In the genomic region with DNA sequence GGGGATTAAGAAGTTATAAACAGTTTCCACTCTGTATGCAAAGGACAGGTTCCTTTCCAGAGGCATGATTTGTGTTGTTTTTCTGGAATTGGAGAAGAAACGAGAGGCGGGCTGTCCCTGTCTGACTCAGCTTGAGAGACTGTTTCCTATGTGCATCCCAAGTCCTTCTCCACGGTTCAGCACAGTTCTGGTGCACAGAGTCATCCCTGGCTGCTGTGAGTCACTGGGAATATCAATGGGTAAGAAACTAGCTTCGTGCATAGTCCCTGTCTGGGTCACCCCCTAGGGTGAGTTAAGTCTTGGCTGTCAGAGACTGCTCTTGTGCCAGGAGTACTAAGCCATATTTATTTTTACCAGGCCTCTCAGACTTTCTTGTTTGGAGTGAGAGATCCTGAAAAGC, we compare ENCODE assay signal across 10 cellular contexts. TPM values are rescaled to one million over a fixed set of nuclear protein-coding genes. Genes with fewer than 3 reads are reported as not detected.
DNase-seq lines count a peak whose midpoint lies in the region; ATAC-seq and TF ChIP-seq lines count a peak whose summit lies in the region.
"Had no signal": no experiment of that assay in that cellular context is flagged by ENCODE, and none has a peak within 500 bp of the region (broad histone marks: within the 10 kb centered on the region; RNA-seq: fewer than 3 reads in every experiment).

No MANE protein-coding gene starts in this region.

- H3K27me3 ChIP-seq in A673 (replicated peaks; ENCODE audit: insufficient read depth, low read depth, low read length, poor library complexity) (no peaks in the 10 kb centered on the region), esophagus muscularis mucosa (peaks cover 0 to 10% (median 0%) of the 10 kb centered on the region in 4 donors)

- ATAC-seq in GM18868 (IDR thresholded peaks at IDR 0.05; ENCODE audit: unreplicated experiment), result no peak
- ATAC-seq: activated T-cell treated with anti-CD3 and anti-CD28 coated beads, Interleukin-2, amount 50 U/mL, for 4 hours had no signal

- H3K4me1 ChIP-seq in A673 (ENCODE audit: insufficient read depth, low read length, poor library complexity, severe bottlenecking) (peaks cover 17% of the 10 kb centered on the region), esophagus muscularis mucosa (peaks cover 29 to 56% (median 53%) of the 10 kb centered on the region in 4 donors)

- no TSS peak for BruUV-seq in A673 (replicated peaks; lab: Mats Ljungman, UMichigan)

- TF ChIP-seq POLR2A in esophagus muscularis mucosa (IDR thresholded peaks at IDR 0.05; ENCODE audit: low read depth), result no peak

- TF ChIP-seq EP300 in esophagus muscularis mucosa (IDR thresholded peaks at IDR 0.05), result no peak

- H3K36me3 ChIP-seq in A673 (ENCODE audit: insufficient read depth, low read length, poor library complexity, severe bottlenecking), result no peaks in the 10 kb centered on the region
- no peaks in the 10 kb centered on the region for H3K36me3 ChIP-seq in esophagus muscularis mucosa
- H3K36me3 ChIP-seq: BLaER1 had no signal

- TF ChIP-seq CTCF in A673 (conservative IDR thresholded peaks at IDR 0.05; ENCODE audit: low read depth, low read length) (no peak), esophagus muscularis mucosa (IDR thresholded peaks at IDR 0.05) (no peak)

- CTCF ChIA-PET in A673 (lab: Charles Lee), result interaction anchor here (0.6 kb wide), 1 partner anchor 93 kb away, joined by 8 read pairs; no protein-coding TSS in a partner anchor

- H3K9me3 ChIP-seq in A673 (ENCODE audit: low read depth, low read length, poor library complexity, severe bottlenecking) (no peaks in the 10 kb centered on the region), esophagus muscularis mucosa (no peaks in the 10 kb centered on the region)
- H3K9me3 ChIP-seq: BLaER1 had no signal

- no peak overlapping the region for H3K4me3 ChIP-seq in A673 (ENCODE audit: low read depth, low read length, poor library complexity, severe bottlenecking)
- H3K4me3 ChIP-seq in esophagus muscularis mucosa, result no peak overlapping the region
- H3K4me3 ChIP-seq: BLaER1 had no signal

- POLR2A ChIA-PET in A673 (lab: Charles Lee; ENCODE audit: low non-redundant PET), result interaction anchor here (0.5 kb wide), 1 partner anchor 16 kb away, joined by 20 read pairs; no protein-coding TSS in a partner anchor

- intact Hi-C loops in A673 (cut with micrococcal nuclease; ENCODE audit: unreplicated experiment) (no loop called here), esophagus muscularis mucosa (cut with DNase I) (loop anchor here (5.0 kb wide), 1 partner anchor 82 kb away; no protein-coding TSS in a partner anchor)

- 9% methylated on average over 4 of the region's 4 CpGs for WGBS in esophagus muscularis mucosa

- DNase-seq in A673 (ENCODE audit: low spot score) (peak; percentile 55), NCI-H446 treated with DMSO at 0.1 percent for 48 hours (lab: John Stamatoyannopoulos, UW) (peak; percentile 86), esophagus muscularis mucosa (ENCODE audit: extremely low spot score) (no peak), myocyte (ENCODE audit: low read depth) (peak; percentile 90), MV-4-11 (lab: John Stamatoyannopoulos, UW) (no peak), NCI-H510A (lab: John Stamatoyannopoulos, UW) (no peak)
- no peak for DNase-seq in NK-92 treated with Interleukin-12 subunit alpha and Interleukin-12 subunit beta, amount 100 ng/mL, for 24 hours (lab: John Stamatoyannopoulos, UW)
- DNase-seq: activated T-cell treated with anti-CD3 and anti-CD28 coated beads, Interleukin-2, amount 50 U/mL, for 4 hours had no signal

- H3K27ac ChIP-seq in A673 (ENCODE audit: low read depth, low read length, poor library complexity, severe bottlenecking) (no peak overlapping the region), esophagus muscularis mucosa (replicated peaks in 1 of 4) (peak overlapping the region; percentile 42 to 69 (median 64))
- H3K27ac ChIP-seq: BLaER1 had no signal

RNA-seq across cellular contexts. Expression of a gene that starts 2.4 kb away (rescaled TPM):
- 31.8 and 39.6 TPM in 2 replicates for total RNA-seq in A673 (2021)
- 1 to 10 TPM; 2.3 to 7.4 (median 3.5) TPM for total RNA-seq in esophagus muscularis mucosa
- total RNA-seq in myocyte, result 7.6 and 9.6 TPM in 2 replicates
- 15.0 TPM for polyA plus RNA-seq in myocyte (2012)

RNA-seq across cellular contexts. Expression of a gene that starts 15.9 kb away (rescaled TPM):
- total RNA-seq in A673 (2021), result 79.3 and 89.7 TPM in 2 replicates
- total RNA-seq in esophagus muscularis mucosa, result 10 to 100 TPM; 13.3 to 26.4 (median 19.1) TPM
- 20.2 and 22.0 TPM in 2 replicates for total RNA-seq in myocyte
- polyA plus RNA-seq in myocyte (2012), result 38.9 TPM

Comparison
In these comparisons a context has a peak if more than half of its experiments do, and no peak if none do; other contexts are left out.
1. DNase-seq: peak in A673 (single experiment), NCI-H446 treated with DMSO at 0.1 percent for 48 hours (single experiment) and myocyte (single experiment); none in esophagus muscularis mucosa (single experiment), MV-4-11 (single experiment), NK-92 treated with Interleukin-12 subunit alpha and Interleukin-12 subunit beta, amount 100 ng/mL, for 24 hours (single experiment) and NCI-H510A (single experiment).